In the genomic region with DNA sequence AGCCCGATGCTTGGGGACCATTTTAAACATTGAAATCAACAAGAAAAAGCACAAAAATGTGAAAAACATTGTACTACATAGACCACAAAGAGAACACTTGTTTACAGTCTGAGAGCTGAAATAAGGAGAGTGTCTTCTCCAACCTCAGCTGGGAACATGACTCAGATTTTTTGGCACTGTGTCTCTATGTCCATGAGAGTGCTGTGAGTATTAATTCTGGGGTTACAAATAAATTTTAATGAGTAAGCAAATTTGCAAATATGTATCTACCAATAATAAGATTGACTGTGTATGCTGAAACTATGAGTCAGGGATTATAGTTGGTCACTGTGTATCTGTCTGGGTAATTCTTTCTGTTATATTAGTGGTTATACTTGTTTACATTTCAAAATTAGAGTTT, we compare ENCODE assay signal across 12 cellular contexts.
DNase-seq lines count a peak whose midpoint lies in the region; ATAC-seq and TF ChIP-seq lines count a peak whose summit lies in the region.
"Had no signal": no experiment of that assay in that cellular context is flagged by ENCODE, and none has a peak within 500 bp of the region (broad histone marks: within the 10 kb centered on the region; RNA-seq: fewer than 3 reads in every experiment).

No MANE protein-coding gene starts in this region.

- TF ChIP-seq POLR2A in adrenal gland (IDR thresholded peaks at IDR 0.05), result no peak
- no peak for TF ChIP-seq POLR2A in gastrocnemius medialis (IDR thresholded peaks at IDR 0.05)

- ATAC-seq in gastrocnemius medialis, result peak; percentile 77 to 92

- peak overlapping the region in 4 of 5 donors; percentile 17 to 40 (median 32) for H3K27ac ChIP-seq in adrenal gland
- H3K27ac ChIP-seq in gastrocnemius medialis, result peak overlapping the region in 1 of 4 donors; percentile 12

- H3K9me3 ChIP-seq in adrenal gland (replicated peaks in 1 of 3), result no peaks in the 10 kb centered on the region
- no peaks in the 10 kb centered on the region for H3K9me3 ChIP-seq in gastrocnemius medialis

- in situ Hi-C loops in gastrocnemius medialis (cut with MboI; ENCODE audit: low sequenced_read_pairs in 4 of 4), result no loop called here

- WGBS in adrenal gland, 4 donors, result 61 to 80% (median 69%) methylated on average over 1 of the region's 1 CpG

- intact Hi-C loops in adrenal gland (cut with DNase I), result no loop called here
- intact Hi-C loops in gastrocnemius medialis (cut with DNase I; ENCODE audit: low total_unique reads), result no loop called here

- H3K4me3 ChIP-seq in adrenal gland, result no peak overlapping the region
- H3K4me3 ChIP-seq in fibroblast of villous mesenchyme (ENCODE audit: low read depth, low read length), result peak overlapping the region; percentile 43
- H3K4me3 ChIP-seq in gastrocnemius medialis, result no peak overlapping the region

- H3K4me1 ChIP-seq in adrenal gland (replicated peaks in 1 of 2) (peaks cover 0 to 23% of the 10 kb centered on the region in 2 donors), gastrocnemius medialis (peaks cover 0 to 6% of the 10 kb centered on the region in 2 donors)

- DNase-seq in H4 (ENCODE audit: low spot score), result peak; percentile 29
- peak in 6 of 7 donors; percentile 29 to 65 (median 48) for DNase-seq in adrenal gland
- DNase-seq in fibroblast of villous mesenchyme (ENCODE audit: low read depth), result peak; percentile 88
- peak in 1 of 2 donors; percentile 14 for DNase-seq in gastrocnemius medialis
- no peak for DNase-seq in OCI-M1 (lab: John Stamatoyannopoulos, UW)
- DNase-seq in SHP77 treated with DMSO at 0.1 percent for 48 hours (lab: John Stamatoyannopoulos, UW), result no peak
- no peak for DNase-seq in activated effector memory CD4-positive, alpha-beta T cell treated with anti-CD3 and anti-CD28 coated beads, Interleukin-2, amount 50 U/mL, for 16 hours
- DNase-seq in stimulated activated naive CD4-positive, alpha-beta T cell treated with Interleukin-2 at 50 U/mL for 16 hours (lab: John Stamatoyannopoulos, UW), result no peak
- DNase-seq: activated CD4-positive, alpha-beta T cell treated with anti-CD3 and anti-CD28 coated beads, Interleukin-2, amount 50 U/mL, for 48 hours; DMS53; left colon; NCI-H2171 had no signal

- no peaks in the 10 kb centered on the region for H3K36me3 ChIP-seq in adrenal gland (replicated peaks in 1 of 2)
- H3K36me3 ChIP-seq in gastrocnemius medialis, result no peaks in the 10 kb centered on the region

- H3K27me3 ChIP-seq in adrenal gland, result no peaks in the 10 kb centered on the region
- H3K27me3 ChIP-seq in gastrocnemius medialis, result no peaks in the 10 kb centered on the region

- TF ChIP-seq CTCF in adrenal gland (IDR thresholded peaks at IDR 0.05), result no peak
- no peak for TF ChIP-seq CTCF in fibroblast of villous mesenchyme (IDR thresholded peaks at IDR 0.05; ENCODE audit: insufficient read depth, low read depth, low read length)
- no peak for TF ChIP-seq CTCF in gastrocnemius medialis (IDR thresholded peaks at IDR 0.05 in 4 of 5, conservative IDR thresholded peaks at IDR 0.05 in 1 of 5)

Comparison
In these comparisons a context has a peak if more than half of its experiments do, and no peak if none do; other contexts are left out.
1. DNase-seq: peak in H4 (single experiment), adrenal gland (6 of 7) and fibroblast of villous mesenchyme (single experiment); none in OCI-M1 (single experiment), SHP77 treated with DMSO at 0.1 percent for 48 hours (single experiment), activated effector memory CD4-positive, alpha-beta T cell treated with anti-CD3 and anti-CD28 coated beads, Interleukin-2, amount 50 U/mL, for 16 hours (single experiment) and stimulated activated naive CD4-positive, alpha-beta T cell treated with Interleukin-2 at 50 U/mL for 16 hours (single experiment).